ENCODE assay signal across 11 cellular contexts in genomic region chr3:170602556-170602955, GRCh38. TPM values are rescaled to one million over a fixed set of nuclear protein-coding genes. Genes with fewer than 3 reads are reported as not detected.
"Had no signal": no experiment of that assay in that cellular context is flagged by ENCODE, and none has a peak within 500 bp of the region (broad histone marks: within the 10 kb centered on the region; RNA-seq: fewer than 3 reads in every experiment).

No MANE protein-coding gene starts in this region.

- H3K4me3 Mint-ChIP-seq: HFFc6, IgD-negative memory B cell had no signal

- H3K4me3 ChIP-seq: HAP-1 had no signal

- FAIRE-seq: HTR-8/SVneo had no signal

- H3K9ac ChIP-seq: KMS-11 had no signal

- H3K27ac ChIP-seq: HL-60, KMS-11 had no signal

- H3K4me1 Mint-ChIP-seq: IgD-negative memory B cell had no signal

- H3K36me3 Mint-ChIP-seq: IgD-negative memory B cell had no signal

- H3K4me2 ChIP-seq: KMS-11 had no signal

- DNase-seq: GOT3, H7, HFFc6, KBM-7 had no signal

- H3K4me1 ChIP-seq: HAP-1 had no signal

- H3K36me3 ChIP-seq: HAP-1 had no signal

- H3K9me3 Mint-ChIP-seq: HFFc6, IgD-negative memory B cell had no signal

- H3K27ac Mint-ChIP-seq: HFFc6, IgD-negative memory B cell had no signal

- H3K9me3 ChIP-seq: HAP-1 had no signal

RNA-seq across cellular contexts. Expression of gene SLC7A14, which starts 16.7 kb away (rescaled TPM):
- total RNA-seq: H4, HT-29 had no signal
- polyA plus RNA-seq: IgD-negative memory B cell had no signal
